In the genomic region with DNA sequence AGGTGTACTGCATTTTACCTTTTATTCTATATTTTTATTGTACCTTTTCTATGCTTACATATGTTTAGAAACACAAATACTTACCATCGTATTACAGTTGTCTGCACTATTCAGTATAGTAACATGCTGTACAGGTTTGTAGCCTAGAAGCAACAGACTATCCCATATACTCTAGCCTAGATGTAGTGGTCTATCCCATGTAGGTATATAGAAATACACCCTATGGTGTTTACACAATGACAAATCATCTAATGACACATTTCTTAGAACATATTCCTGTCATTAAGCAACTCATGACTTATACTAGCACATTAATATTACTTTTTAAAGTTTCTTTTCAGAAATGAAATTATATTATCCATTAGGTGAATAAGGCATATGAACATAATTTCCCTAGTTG, we compare ENCODE assay signal across 8 cellular contexts.
"Had no signal": no experiment of that assay in that cellular context is flagged by ENCODE, and none has a peak within 500 bp of the region (broad histone marks: within the 10 kb centered on the region; RNA-seq: fewer than 3 reads in every experiment).

No MANE protein-coding gene starts in this region.

- H2AFZ ChIP-seq: GM23338 had no signal

- H3K4me3 Mint-ChIP-seq: GM23338, H9 had no signal

- ATAC-seq: GM23338 had no signal

- DNase-seq: H9, HCEC 1CT, IMR-90, KBM-7 had no signal

- H3K9me3 Mint-ChIP-seq: GM23338, H9 had no signal

- H3K27ac ChIP-seq: HL-60 had no signal

- H3K4me2 ChIP-seq: GM23338 had no signal

- H3K4me3 ChIP-seq: GM23338 had no signal

- FAIRE-seq: H1, H54 had no signal

- H3K27ac Mint-ChIP-seq: GM23338 had no signal

- H3K4me1 Mint-ChIP-seq: GM23338 had no signal
